ENCODE assay signal across 19 cellular contexts in the genomic region with DNA sequence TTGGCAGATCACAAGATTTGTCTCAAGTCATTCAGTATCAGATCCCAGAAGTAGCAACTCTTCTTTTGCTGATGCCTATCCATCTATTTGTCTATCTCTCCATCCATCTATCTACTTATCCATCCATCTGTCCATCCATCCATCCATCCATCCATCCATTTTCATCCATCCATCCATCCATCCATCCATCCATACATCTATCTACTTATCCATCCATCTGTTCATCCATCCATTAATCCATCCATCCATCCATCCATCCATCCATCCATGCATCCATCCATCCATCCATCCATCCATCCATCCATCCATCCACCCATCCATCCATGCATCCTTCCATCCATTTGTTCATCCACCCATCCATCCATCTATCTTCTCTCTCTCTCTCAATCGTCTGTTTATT.
"Had no signal": no experiment of that assay in that cellular context is flagged by ENCODE, and none has a peak within 500 bp of the region (broad histone marks: within the 10 kb centered on the region; RNA-seq: fewer than 3 reads in every experiment).

No MANE protein-coding gene starts in this region.

- H3K27ac Mint-ChIP-seq: activated CD8-positive, alpha-beta memory T cell treated with anti-CD3 and anti-CD28 coated beads, Interleukin-2, amount 10 ng/mL, durations not matched to agents 7 days and 5 days; nephron progenitor cell had no signal

- DNase-seq: activated CD4-positive, alpha-beta T cell treated with anti-CD3 and anti-CD28 coated beads, Interleukin-2, amount 50 U/mL, for 48 hours; activated CD4-positive, CD25-positive, alpha-beta regulatory T cell; activated CD8-positive, alpha-beta memory T cell treated with anti-CD3 and anti-CD28 coated beads, Interleukin-2, amount 10 ng/mL, durations not matched to agents 7 days and 5 days; activated effector memory CD4-positive, alpha-beta T cell treated with Interleukin-2 at 50 U/mL for 16 hours; body of pancreas; dermis blood vessel endothelial cell; foreskin fibroblast; mesenchymal stem cell; nephron progenitor cell; occipital lobe; posterior cingulate gyrus; retina; spleen; stimulated activated naive CD4-positive, alpha-beta T cell; substantia nigra; T-helper 9 cell; tibial artery had no signal

- H3K27me3 Mint-ChIP-seq: activated CD8-positive, alpha-beta memory T cell treated with anti-CD3 and anti-CD28 coated beads, Interleukin-2, amount 10 ng/mL, durations not matched to agents 7 days and 5 days had no signal

- ATAC-seq: activated CD8-positive, alpha-beta memory T cell treated with anti-CD3 and anti-CD28 coated beads, Interleukin-2, amount 10 ng/mL, durations not matched to agents 7 days and 5 days; activated naive CD4-positive, alpha-beta T cell treated with anti-CD3 and anti-CD28 coated beads, Interleukin-2, amount 50 U/mL, for 72 hours; body of pancreas had no signal

- H3K36me3 ChIP-seq: SJSA1, spleen, tibial artery had no signal

- H3K27me3 ChIP-seq: body of pancreas, SJSA1, spleen, tibial artery had no signal

- H3K9me3 ChIP-seq: body of pancreas, SJSA1, tibial artery had no signal

- H3K4me1 ChIP-seq: body of pancreas had no signal

- H3K4me3 Mint-ChIP-seq: activated CD8-positive, alpha-beta memory T cell treated with anti-CD3 and anti-CD28 coated beads, Interleukin-2, amount 10 ng/mL, durations not matched to agents 7 days and 5 days; nephron progenitor cell had no signal

- H3K27ac ChIP-seq: body of pancreas, SJSA1, spleen, tibial artery had no signal

- H3K4me3 ChIP-seq: body of pancreas, SJSA1, spleen, tibial artery had no signal
